In genomic region chr15:58926823-58927222, GRCh38 we compare ENCODE assay signal across 1 cellular context.
TF ChIP-seq lines count a peak whose summit lies in the region.

No MANE protein-coding gene starts in this region.

TF ChIP-seq in IMR-90, 13 proteins besides CTCF, POLR2A, EP300 and RAD21:
- TF ChIP-seq CEBPB (IDR thresholded peaks at IDR 0.05; ENCODE audit: low read depth, low read length) (peak; percentile 56), SMC3 (IDR thresholded peaks at IDR 0.05; ENCODE audit: low read depth, low read length) (no peak)
TF ChIP-seq in IMR-90: peak in this region for 1.
